9 cellular contexts compared by ENCODE assay signal in genomic region chr3:67947808-67948508, GRCh38.
DNase-seq lines count a peak whose midpoint lies in the region; ATAC-seq, FAIRE-seq and TF ChIP-seq lines count a peak whose summit lies in the region.
"Had no signal": no experiment of that assay in that cellular context is flagged by ENCODE, and none has a peak within 500 bp of the region (broad histone marks: within the 10 kb centered on the region; RNA-seq: fewer than 3 reads in every experiment).

No MANE protein-coding gene starts in this region.

- H3K36me3 Mint-ChIP-seq in activated CD8-positive, alpha-beta T cell treated with anti-CD3 and anti-CD28 coated beads, Interleukin-2, amount 10 ng/mL, durations not matched to agents 7 days and 5 days (ENCODE audit: low read depth): no peaks in the 10 kb centered on the region

- ATAC-seq in activated CD8-positive, alpha-beta T cell treated with anti-CD3 and anti-CD28 coated beads, Interleukin-2, amount 10 ng/mL, durations not matched to agents 7 days and 5 days: peak; percentile 88
- ATAC-seq in HG03520 (IDR thresholded peaks at IDR 0.05; ENCODE audit: unreplicated experiment) (no peak), sciatic nerve (no peak), HG03135 (IDR thresholded peaks at IDR 0.05; ENCODE audit: unreplicated experiment) (no peak)

- peaks cover 12% of the 10 kb centered on the region for H3K4me1 Mint-ChIP-seq in activated CD8-positive, alpha-beta T cell treated with anti-CD3 and anti-CD28 coated beads, Interleukin-2, amount 10 ng/mL, durations not matched to agents 7 days and 5 days (ENCODE audit: low read depth)

- POLR2A ChIA-PET in activated CD8-positive, alpha-beta T cell treated with anti-CD3 and anti-CD28 coated beads, Interleukin-2, amount 10 ng/mL, durations not matched to agents 7 days and 5 days (lab: Charles Lee): interaction anchor here (0.7 kb wide), 1 partner anchor 740 kb away, joined by 3 read pairs; no protein-coding TSS in a partner anchor

- no peaks in the 10 kb centered on the region for H3K27me3 Mint-ChIP-seq in activated CD8-positive, alpha-beta T cell treated with anti-CD3 and anti-CD28 coated beads, Interleukin-2, amount 10 ng/mL, durations not matched to agents 7 days and 5 days (ENCODE audit: low read depth)

- intact Hi-C loops in sciatic nerve (cut with DNase I): no loop called here

- no peak for TF ChIP-seq CTCF in D721Med (IDR thresholded peaks at IDR 0.05; ENCODE audit: insufficient read depth, missing control alignments)

- FAIRE-seq in D721Med (lab: Jason Lieb, UNC): no peak

- DNase-seq in NCI-H146 (lab: John Stamatoyannopoulos, UW) (peak; percentile 88), glomerular visceral epithelial cell (ENCODE audit: extremely low spot score) (peak; percentile 25), D721Med (ENCODE audit: insufficient read length, low spot score) (no peak), sciatic nerve (ENCODE audit: low spot score) (no peak)
- DNase-seq in activated CD8-positive, alpha-beta T cell treated with anti-CD3 and anti-CD28 coated beads, Interleukin-2, amount 10 ng/mL, durations not matched to agents 7 days and 5 days: peak; percentile 80
- peak; percentile 40 for DNase-seq in stimulated activated CD8-positive, alpha-beta memory T cell treated with anti-CD3 and anti-CD28 coated beads, Interleukin-4, amount 100 ng/mL, for 48 hours
- DNase-seq: NCI-H2171 treated with DMSO at 0.1 percent for 48 hours had no signal

- H3K9me3 Mint-ChIP-seq in activated CD8-positive, alpha-beta T cell treated with anti-CD3 and anti-CD28 coated beads, Interleukin-2, amount 10 ng/mL, durations not matched to agents 7 days and 5 days (ENCODE audit: insufficient read depth): peaks cover 6% of the 10 kb centered on the region

- peak overlapping the region; percentile 48 for H3K4me3 Mint-ChIP-seq in activated CD8-positive, alpha-beta T cell treated with anti-CD3 and anti-CD28 coated beads, Interleukin-2, amount 10 ng/mL, durations not matched to agents 7 days and 5 days

- H3K27ac Mint-ChIP-seq in activated CD8-positive, alpha-beta T cell treated with anti-CD3 and anti-CD28 coated beads, Interleukin-2, amount 10 ng/mL, durations not matched to agents 7 days and 5 days: peak overlapping the region; percentile 75

- CTCF ChIA-PET in activated CD8-positive, alpha-beta T cell treated with anti-CD3 and anti-CD28 coated beads, Interleukin-2, amount 10 ng/mL, durations not matched to agents 7 days and 5 days (lab: Charles Lee): interaction anchor here (1.0 to 1.3 kb wide), 3 partner anchors 13 to 110 kb away, joined by 3 read pairs; no protein-coding TSS in a partner anchor

Comparison
In these comparisons a context has a peak if more than half of its experiments do, and no peak if none do; other contexts are left out.
1. DNase-seq: peak in NCI-H146 (single experiment), activated CD8-positive, alpha-beta T cell treated with anti-CD3 and anti-CD28 coated beads, Interleukin-2, amount 10 ng/mL, durations not matched to agents 7 days and 5 days (single experiment), glomerular visceral epithelial cell (single experiment) and stimulated activated CD8-positive, alpha-beta memory T cell treated with anti-CD3 and anti-CD28 coated beads, Interleukin-4, amount 100 ng/mL, for 48 hours (single experiment); none in D721Med (single experiment) and sciatic nerve (single experiment).